Comparison of ENCODE assay signal across 22 cellular contexts in the genomic region with DNA sequence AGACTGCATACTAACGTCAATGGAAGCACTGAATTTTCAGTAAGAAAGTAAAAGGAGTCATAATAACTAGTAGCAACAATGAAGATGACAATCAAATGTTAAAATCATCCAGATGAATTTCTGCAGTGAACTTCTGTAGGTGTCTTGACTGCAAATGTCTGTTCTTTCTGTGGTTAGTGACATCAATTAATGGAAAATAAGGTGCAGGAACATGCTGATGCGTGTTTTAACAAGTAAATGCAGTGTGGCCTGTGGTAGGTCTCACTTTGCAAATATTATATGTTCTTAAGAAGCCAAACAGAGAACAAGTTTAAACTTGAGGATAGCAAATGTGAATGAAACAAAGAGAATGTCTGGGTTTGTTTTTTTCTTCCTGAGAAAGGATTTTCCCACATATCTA. TPM values are rescaled to one million over a fixed set of nuclear protein-coding genes. Genes with fewer than 3 reads are reported as not detected.
A peak's percentile ranks its signal among the peaks of the same experiment; 100 is the strongest.
DNase-seq lines count a peak whose midpoint lies in the region; ATAC-seq and TF ChIP-seq lines count a peak whose summit lies in the region.
"Had no signal": no experiment of that assay in that cellular context is flagged by ENCODE, and none has a peak within 500 bp of the region (broad histone marks: within the 10 kb centered on the region; RNA-seq: fewer than 3 reads in every experiment).

No MANE protein-coding gene starts in this region.

- no peaks in the 10 kb centered on the region for H3K9me3 Mint-ChIP-seq in activated naive CD4-positive, alpha-beta T cell treated with anti-CD3 and anti-CD28 coated beads, Interleukin-2, amount 50 U/mL, for 24 hours
- H3K9me3 Mint-ChIP-seq in activated naive CD4-positive, alpha-beta T cell treated with anti-CD3 and anti-CD28 coated beads for 36 hours: no peaks in the 10 kb centered on the region
- no peaks in the 10 kb centered on the region for H3K9me3 Mint-ChIP-seq in activated T-helper 17 cell treated with anti-CD3 and anti-CD28 coated beads, Interleukin-2, amount 50 U/mL, for 72 hours
- H3K9me3 Mint-ChIP-seq in immature natural killer cell (no peaks in the 10 kb centered on the region), WTC11 (no peaks in the 10 kb centered on the region)
- H3K9me3 Mint-ChIP-seq: brain, mesothelial cell of epicardium had no signal

- CTCF ChIA-PET in activated naive CD4-positive, alpha-beta T cell treated with anti-CD3 and anti-CD28 coated beads for 36 hours (lab: Charles Lee): no interaction called here
- CTCF ChIA-PET in WTC11 (lab: Charles Lee): no interaction called here

- peak overlapping the region; percentile 5 for H3K27ac Mint-ChIP-seq in activated naive CD4-positive, alpha-beta T cell treated with anti-CD3 and anti-CD28 coated beads, Interleukin-2, amount 50 U/mL, for 24 hours
- H3K27ac Mint-ChIP-seq in activated naive CD4-positive, alpha-beta T cell treated with anti-CD3 and anti-CD28 coated beads for 36 hours: no peak overlapping the region
- H3K27ac Mint-ChIP-seq in activated T-helper 17 cell treated with anti-CD3 and anti-CD28 coated beads, Interleukin-2, amount 50 U/mL, for 72 hours: peak overlapping the region; percentile 49
- H3K27ac Mint-ChIP-seq in immature natural killer cell (peak overlapping the region; percentile 72 to 98 (median 96)), WTC11 (no peak overlapping the region)
- H3K27ac Mint-ChIP-seq: activated naive CD8-positive, alpha-beta T cell treated with anti-CD3 and anti-CD28 coated beads, Interleukin-2, amount 10 ng/mL, durations not matched to agents 7 days and 5 days; mesothelial cell of epicardium had no signal

- no peak for TF ChIP-seq CTCF in WTC11 (IDR thresholded peaks at IDR 0.05)

- peak; percentile 49 for ATAC-seq in activated T-helper 17 cell treated with anti-CD3 and anti-CD28 coated beads, Interleukin-2, amount 50 U/mL, for 72 hours (replicated peaks)
- ATAC-seq in HG02981 (IDR thresholded peaks at IDR 0.05; ENCODE audit: unreplicated experiment) (no peak), WTC11 (no peak), HG02970 (IDR thresholded peaks at IDR 0.05; ENCODE audit: low FRiP score, unreplicated experiment) (no peak)
- ATAC-seq: left colon, right cardiac atrium, upper lobe of right lung had no signal

- no peaks in the 10 kb centered on the region for H3K27me3 Mint-ChIP-seq in activated naive CD4-positive, alpha-beta T cell treated with anti-CD3 and anti-CD28 coated beads, Interleukin-2, amount 50 U/mL, for 24 hours
- H3K27me3 Mint-ChIP-seq in activated naive CD4-positive, alpha-beta T cell treated with anti-CD3 and anti-CD28 coated beads for 36 hours (ENCODE audit: low read depth): peaks cover 2% of the 10 kb centered on the region
- no peaks in the 10 kb centered on the region for H3K27me3 Mint-ChIP-seq in activated T-helper 17 cell treated with anti-CD3 and anti-CD28 coated beads, Interleukin-2, amount 50 U/mL, for 72 hours
- H3K27me3 Mint-ChIP-seq in immature natural killer cell (ENCODE audit: low read depth in 3 of 3): peaks cover 0 to 11% (median 0%) of the 10 kb centered on the region in 3 donors
- no peaks in the 10 kb centered on the region for H3K27me3 Mint-ChIP-seq in WTC11 (ENCODE audit: low read depth)
- H3K27me3 Mint-ChIP-seq: brain had no signal

- H3K36me3 Mint-ChIP-seq in activated naive CD4-positive, alpha-beta T cell treated with anti-CD3 and anti-CD28 coated beads, Interleukin-2, amount 50 U/mL, for 24 hours: no peaks in the 10 kb centered on the region
- no peaks in the 10 kb centered on the region for H3K36me3 Mint-ChIP-seq in activated naive CD4-positive, alpha-beta T cell treated with anti-CD3 and anti-CD28 coated beads for 36 hours (ENCODE audit: low read depth)
- H3K36me3 Mint-ChIP-seq in activated T-helper 17 cell treated with anti-CD3 and anti-CD28 coated beads, Interleukin-2, amount 50 U/mL, for 72 hours (ENCODE audit: low read depth): no peaks in the 10 kb centered on the region
- H3K36me3 Mint-ChIP-seq in immature natural killer cell (peaks cover 0 to 3% (median 0%) of the 10 kb centered on the region in 3 donors), WTC11 (no peaks in the 10 kb centered on the region)
- H3K36me3 Mint-ChIP-seq: brain, mesothelial cell of epicardium had no signal

- H3K4me1 Mint-ChIP-seq in activated naive CD4-positive, alpha-beta T cell treated with anti-CD3 and anti-CD28 coated beads, Interleukin-2, amount 50 U/mL, for 24 hours: peaks cover 22% of the 10 kb centered on the region
- peaks cover 32% of the 10 kb centered on the region for H3K4me1 Mint-ChIP-seq in activated naive CD4-positive, alpha-beta T cell treated with anti-CD3 and anti-CD28 coated beads for 36 hours (ENCODE audit: low read depth)
- peaks cover 19% of the 10 kb centered on the region for H3K4me1 Mint-ChIP-seq in activated T-helper 17 cell treated with anti-CD3 and anti-CD28 coated beads, Interleukin-2, amount 50 U/mL, for 72 hours
- H3K4me1 Mint-ChIP-seq in immature natural killer cell (peaks cover 65 to 69% of the 10 kb centered on the region in 2 donors), WTC11 (peaks cover 5% of the 10 kb centered on the region; the same call in 1 of the 2 replicates)

- H3K4me3 Mint-ChIP-seq in activated naive CD4-positive, alpha-beta T cell treated with anti-CD3 and anti-CD28 coated beads, Interleukin-2, amount 50 U/mL, for 24 hours: no peak overlapping the region
- H3K4me3 Mint-ChIP-seq in activated naive CD4-positive, alpha-beta T cell treated with anti-CD3 and anti-CD28 coated beads for 36 hours: no peak overlapping the region
- H3K4me3 Mint-ChIP-seq in activated T-helper 17 cell treated with anti-CD3 and anti-CD28 coated beads, Interleukin-2, amount 50 U/mL, for 72 hours: peak overlapping the region; percentile 19
- H3K4me3 Mint-ChIP-seq in immature natural killer cell (peak overlapping the region; percentile 38 to 95 (median 69)), WTC11 (no peak overlapping the region)
- H3K4me3 Mint-ChIP-seq: activated naive CD8-positive, alpha-beta T cell treated with anti-CD3 and anti-CD28 coated beads, Interleukin-2, amount 10 ng/mL, durations not matched to agents 7 days and 5 days; brain; mesothelial cell of epicardium had no signal

- intact Hi-C loops in activated naive CD4-positive, alpha-beta T cell treated with anti-CD3 and anti-CD28 coated beads for 36 hours (cut with micrococcal nuclease): no loop called here

- POLR2A ChIA-PET in WTC11 (lab: Charles Lee): no interaction called here

- no peak for DNase-seq in activated naive CD4-positive, alpha-beta T cell treated with anti-CD3 and anti-CD28 coated beads for 36 hours
- DNase-seq in immature natural killer cell (peak; percentile 60 to 73 (median 71)), HuH-7 (ENCODE audit: low spot score) (no peak), WTC11 (ENCODE audit: low spot score) (no peak)
- DNase-seq: activated naive CD8-positive, alpha-beta T cell treated with anti-CD3 and anti-CD28 coated beads, Interleukin-2, amount 10 ng/mL, durations not matched to agents 7 days and 5 days; H7; KBM-7; left colon; NCI-H2081; NCI-H510A treated with DMSO at 0.1 percent for 48 hours; right cardiac atrium; Right ventricle myocardium superior; upper lobe of right lung; WERI-Rb-1 had no signal

TF ChIP-seq in WTC11, 78 proteins besides CTCF, POLR2A, EP300 and RAD21 (continues in another document):
- TF ChIP-seq NFE2L1 (CRISPR knock-in tag; IDR thresholded peaks at IDR 0.05): no peak
- no peak for TF ChIP-seq ETV6 (CRISPR knock-in tag; IDR thresholded peaks at IDR 0.05)
- TF ChIP-seq HMGA2 (CRISPR knock-in tag; IDR thresholded peaks at IDR 0.05): no peak
- TF ChIP-seq, protein P1, sequence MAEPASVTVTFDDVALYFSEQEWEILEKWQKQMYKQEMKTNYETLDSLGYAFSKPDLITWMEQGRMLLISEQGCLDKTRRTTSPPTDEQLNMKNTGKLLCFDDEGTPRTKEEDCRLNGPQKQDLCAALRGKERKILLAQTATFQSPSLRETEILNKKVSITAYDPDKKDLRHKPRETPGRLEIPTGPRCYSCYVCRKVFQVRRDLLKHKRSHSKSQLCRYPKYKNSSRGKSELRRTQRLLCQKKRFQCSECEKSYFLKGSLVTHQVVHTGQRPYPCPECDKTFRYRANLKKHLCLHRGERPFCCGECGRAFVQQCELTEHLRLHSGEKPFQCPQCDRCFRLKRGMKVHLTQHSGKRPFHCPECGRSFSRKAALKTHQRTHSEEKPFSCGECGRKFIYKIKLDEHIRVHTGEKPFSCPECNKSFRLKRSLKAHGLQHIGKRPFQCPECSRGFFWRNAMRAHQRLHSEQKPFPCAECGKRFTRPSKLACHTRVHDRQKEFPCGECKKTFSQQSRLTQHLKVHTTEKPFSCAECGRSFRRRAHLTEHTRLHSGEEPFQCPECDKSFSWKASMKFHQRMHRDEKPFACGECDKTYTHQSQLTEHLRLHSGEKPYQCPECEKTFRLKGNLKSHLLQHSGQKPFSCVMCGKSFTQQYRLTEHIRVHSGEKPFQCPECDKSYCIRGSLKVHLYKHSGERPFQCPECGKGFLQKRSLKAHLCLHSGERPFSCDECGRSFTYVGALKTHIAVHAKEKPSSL (CRISPR knock-in tag; conservative IDR thresholded peaks at IDR 0.05): no peak
- TF ChIP-seq, protein P2, sequence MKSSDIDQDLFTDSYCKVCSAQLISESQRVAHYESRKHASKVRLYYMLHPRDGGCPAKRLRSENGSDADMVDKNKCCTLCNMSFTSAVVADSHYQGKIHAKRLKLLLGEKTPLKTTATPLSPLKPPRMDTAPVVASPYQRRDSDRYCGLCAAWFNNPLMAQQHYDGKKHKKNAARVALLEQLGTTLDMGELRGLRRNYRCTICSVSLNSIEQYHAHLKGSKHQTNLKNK (CRISPR knock-in tag; IDR thresholded peaks at IDR 0.05): no peak
- no peak for TF ChIP-seq GRHL2 (CRISPR knock-in tag; IDR thresholded peaks at IDR 0.05; ENCODE audit: insufficient replicate concordance, severe bottlenecking)
- TF ChIP-seq, protein P3, sequence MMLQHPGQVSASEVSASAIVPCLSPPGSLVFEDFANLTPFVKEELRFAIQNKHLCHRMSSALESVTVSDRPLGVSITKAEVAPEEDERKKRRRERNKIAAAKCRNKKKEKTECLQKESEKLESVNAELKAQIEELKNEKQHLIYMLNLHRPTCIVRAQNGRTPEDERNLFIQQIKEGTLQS (CRISPR knock-in tag; conservative IDR thresholded peaks at IDR 0.05): no peak
- no peak for TF ChIP-seq TP53 (CRISPR knock-in tag; IDR thresholded peaks at IDR 0.05)

RNA-seq across cellular contexts. Expression of a gene that starts 2.6 kb away (rescaled TPM):
- total RNA-seq in activated naive CD4-positive, alpha-beta T cell treated with anti-CD3 and anti-CD28 coated beads for 36 hours: under 1 TPM; 0.17 to 0.25 TPM
- total RNA-seq in activated T-helper 17 cell treated with anti-CD3 and anti-CD28 coated beads, Interleukin-2, amount 50 U/mL, for 72 hours: under 1 TPM; 0.74 to 0.99 TPM
- polyA plus RNA-seq in immature natural killer cell: 10 to 100 TPM in 2 of 3 donors, 1 to 10 TPM in 1; 7.4 to 30.0 (median 15.6) TPM
- total RNA-seq in WTC11 (2021): not detected in 3 replicates
- total RNA-seq: Daoy, endothelial cell of umbilical vein, H7, mesothelial cell of epicardium, Right ventricle myocardium superior had no signal
- polyA plus RNA-seq: endothelial cell of umbilical vein had no signal

RNA-seq across cellular contexts. Expression of a gene that starts 34.5 kb away (rescaled TPM):
- 10 to 100 TPM; 29.6 to 38.2 TPM for total RNA-seq in activated naive CD4-positive, alpha-beta T cell treated with anti-CD3 and anti-CD28 coated beads for 36 hours
- 10 to 100 TPM; 44.8 to 51.7 TPM for total RNA-seq in activated T-helper 17 cell treated with anti-CD3 and anti-CD28 coated beads, Interleukin-2, amount 50 U/mL, for 72 hours
- 10 to 100 TPM; 34.7 to 62.7 (median 38.9) TPM for polyA plus RNA-seq in immature natural killer cell
- 1.0 to 2.4 TPM (median 1.5 TPM) in 3 replicates for total RNA-seq in WTC11 (2021)
- total RNA-seq: endothelial cell of umbilical vein had no signal
- polyA plus RNA-seq: endothelial cell of umbilical vein had no signal

Comparison
In these comparisons a context has a peak if more than half of its experiments do, and no peak if none do; other contexts are left out.
1. H3K27ac Mint-ChIP-seq: peak in activated naive CD4-positive, alpha-beta T cell treated with anti-CD3 and anti-CD28 coated beads, Interleukin-2, amount 50 U/mL, for 24 hours (single experiment), activated T-helper 17 cell treated with anti-CD3 and anti-CD28 coated beads, Interleukin-2, amount 50 U/mL, for 72 hours (single experiment) and immature natural killer cell (6 of 6); none in activated naive CD4-positive, alpha-beta T cell treated with anti-CD3 and anti-CD28 coated beads for 36 hours (single experiment) and WTC11 (single experiment).
2. H3K4me3 Mint-ChIP-seq: peak in activated T-helper 17 cell treated with anti-CD3 and anti-CD28 coated beads, Interleukin-2, amount 50 U/mL, for 72 hours (single experiment) and immature natural killer cell (5 of 5); none in activated naive CD4-positive, alpha-beta T cell treated with anti-CD3 and anti-CD28 coated beads, Interleukin-2, amount 50 U/mL, for 24 hours (single experiment), activated naive CD4-positive, alpha-beta T cell treated with anti-CD3 and anti-CD28 coated beads for 36 hours (single experiment) and WTC11 (single experiment).
3. DNase-seq: peak in immature natural killer cell (3 of 3); none in activated naive CD4-positive, alpha-beta T cell treated with anti-CD3 and anti-CD28 coated beads for 36 hours (single experiment), HuH-7 (single experiment) and WTC11 (single experiment).